14 cellular contexts compared by ENCODE assay signal in genomic region chr22:49946612-49947295, GRCh38. TPM values are rescaled to one million over a fixed set of nuclear protein-coding genes. Genes with fewer than 3 reads are reported as not detected.
DNase-seq lines count a peak whose midpoint lies in the region; ATAC-seq and TF ChIP-seq lines count a peak whose summit lies in the region.
"Had no signal": no experiment of that assay in that cellular context is flagged by ENCODE, and none has a peak within 500 bp of the region (broad histone marks: within the 10 kb centered on the region; RNA-seq: fewer than 3 reads in every experiment).

No MANE protein-coding gene starts in this region.

- peak overlapping the region; percentile 78 for H2BK120ac ChIP-seq in trophoblast cell (ENCODE audit: insufficient read depth, low read length, poor library complexity)

- peak overlapping the region; percentile 68 for H2BK12ac ChIP-seq in trophoblast cell (ENCODE audit: low read length)

- H3K9me3 ChIP-seq in colonic mucosa (no peaks in the 10 kb centered on the region), trophoblast cell (ENCODE audit: insufficient read depth, low read depth, low read length) (no peaks in the 10 kb centered on the region)
- H3K9me3 ChIP-seq: heart right ventricle had no signal

- peak overlapping the region; percentile 25 for H4K8ac ChIP-seq in trophoblast cell (ENCODE audit: low read depth, low read length)

- H3K18ac ChIP-seq in trophoblast cell (ENCODE audit: low read length): peak overlapping the region; percentile 23

- no peak overlapping the region for H2AFZ ChIP-seq in trophoblast cell (ENCODE audit: insufficient read depth, low read length, poor library complexity)

- peaks cover 12% of the 10 kb centered on the region for H3K79me2 ChIP-seq in trophoblast cell (ENCODE audit: control insufficient read depth, insufficient read depth, low read length, poor library complexity)

- peak overlapping the region; percentile 33 for H2BK5ac ChIP-seq in trophoblast cell (ENCODE audit: low read depth, low read length, poor library complexity)

- DNase-seq in COR-L47 (lab: John Stamatoyannopoulos, UW) (peak; percentile 30), NCI-H526 (lab: John Stamatoyannopoulos, UW) (peak; percentile 34 to 86), colonic mucosa (peak; percentile 75), trophoblast cell (peak; percentile 81 to 87), iPS-NIHi11 (ENCODE audit: low spot score) (no peak)
- DNase-seq: brain microvascular endothelial cell; heart right ventricle; Kasumi-1; left ventricle myocardium superior; NCI-H2171; stimulated activated CD4-positive, alpha-beta T cell treated with anti-CD3 and anti-CD28 coated beads, Interleukin-4, amount 100 ng/mL, for 24 hours had no signal

- peak overlapping the region; percentile 52 for H3K14ac ChIP-seq in trophoblast cell (ENCODE audit: low read length)

- H3K27me3 ChIP-seq in colonic mucosa: no peaks in the 10 kb centered on the region
- no peaks in the 10 kb centered on the region for H3K27me3 ChIP-seq in trophoblast cell (ENCODE audit: insufficient read depth, low read length)
- H3K27me3 ChIP-seq: brain microvascular endothelial cell, heart right ventricle had no signal

- H4K12ac ChIP-seq in trophoblast cell (ENCODE audit: low read depth, low read length): peak overlapping the region; percentile 22

- intact Hi-C loops in colonic mucosa (cut with DNase I): no loop called here

- H3K23ac ChIP-seq in trophoblast cell (ENCODE audit: low read length): no peak overlapping the region

- H3K4me1 ChIP-seq in colonic mucosa: peaks cover 10% of the 10 kb centered on the region
- H3K4me1 ChIP-seq in trophoblast cell (ENCODE audit: control insufficient read depth in 1 of 2, insufficient read depth in 2 of 2, low read length in 2 of 2): peaks cover 39 to 44% of the 10 kb centered on the region in 2 experiments

- H3K4me2 ChIP-seq in trophoblast cell (ENCODE audit: low read length): peak overlapping the region; percentile 4

- no CpG with 5 or more reads among the region's 17 CpGs for WGBS in trophoblast cell (ENCODE audit: extremely low coverage, insufficient coverage, insufficient read length)

- H3K9ac ChIP-seq in colonic mucosa (ENCODE audit: low read depth in 2 of 2, low read length in 2 of 2): peak overlapping the region; percentile 93 to 95
- H3K9ac ChIP-seq in trophoblast cell (ENCODE audit: low read length): no peak overlapping the region

- H3K27ac ChIP-seq in colonic mucosa (peak overlapping the region; percentile 99), trophoblast cell (ENCODE audit: low read depth, low read length) (peak overlapping the region; percentile 55)
- H3K27ac ChIP-seq: brain microvascular endothelial cell had no signal

- peaks cover 55% of the 10 kb centered on the region for H3K79me1 ChIP-seq in trophoblast cell (ENCODE audit: low read length)

- H3K4me3 ChIP-seq in colonic mucosa (no peak overlapping the region), trophoblast cell (ENCODE audit: low read depth, low read length) (no peak overlapping the region)
- H3K4me3 ChIP-seq: heart right ventricle had no signal

- peak overlapping the region; percentile 75 for H4K91ac ChIP-seq in trophoblast cell (ENCODE audit: low read depth, low read length)

- H3K36me3 ChIP-seq in colonic mucosa (no peaks in the 10 kb centered on the region), trophoblast cell (ENCODE audit: control insufficient read depth in 1 of 2, insufficient read depth in 2 of 2, low read length in 2 of 2) (no peaks in the 10 kb centered on the region)
- H3K36me3 ChIP-seq: brain microvascular endothelial cell, heart right ventricle had no signal

- no peak for TF ChIP-seq CTCF in colonic mucosa (IDR thresholded peaks at IDR 0.05)

- ATAC-seq in HG02870 (IDR thresholded peaks at IDR 0.05; ENCODE audit: unreplicated experiment): no peak
- ATAC-seq in GM18867 (IDR thresholded peaks at IDR 0.05; ENCODE audit: unreplicated experiment): no peak
- no peak for ATAC-seq in GM18870 (IDR thresholded peaks at IDR 0.05; ENCODE audit: unreplicated experiment)
- ATAC-seq: heart right ventricle, left ventricle myocardium superior had no signal

- H2AK5ac ChIP-seq in trophoblast cell (ENCODE audit: low read length): peak overlapping the region; percentile 44

- H3K4ac ChIP-seq in trophoblast cell (ENCODE audit: low read depth, low read length): peak overlapping the region; percentile 48

RNA-seq across cellular contexts. Expression of gene PIM3, which starts 13.8 kb away (rescaled TPM):
- 10 to 100 TPM; 65.6 to 74.4 TPM for total RNA-seq in colonic mucosa
- polyA plus RNA-seq in trophoblast cell (2013): 66.6 and 72.8 TPM in 2 replicates

RNA-seq across cellular contexts. Expression of gene CRELD2, which starts 28.3 kb away (rescaled TPM):
- total RNA-seq in colonic mucosa: 100 to 1,000 TPM in 1 of 2 donors, 10 to 100 TPM in 1; 43.6 to 133 TPM
- 42.2 and 46.8 TPM in 2 replicates for polyA plus RNA-seq in trophoblast cell (2013)

RNA-seq across cellular contexts. Expression of gene ALG12, which starts 28.5 kb away (rescaled TPM):
- total RNA-seq in colonic mucosa: 10 to 100 TPM; 17.8 to 43.5 TPM
- polyA plus RNA-seq in trophoblast cell (2013): 22.3 and 22.8 TPM in 2 replicates
